8 cellular contexts compared by ENCODE assay signal in the genomic region with DNA sequence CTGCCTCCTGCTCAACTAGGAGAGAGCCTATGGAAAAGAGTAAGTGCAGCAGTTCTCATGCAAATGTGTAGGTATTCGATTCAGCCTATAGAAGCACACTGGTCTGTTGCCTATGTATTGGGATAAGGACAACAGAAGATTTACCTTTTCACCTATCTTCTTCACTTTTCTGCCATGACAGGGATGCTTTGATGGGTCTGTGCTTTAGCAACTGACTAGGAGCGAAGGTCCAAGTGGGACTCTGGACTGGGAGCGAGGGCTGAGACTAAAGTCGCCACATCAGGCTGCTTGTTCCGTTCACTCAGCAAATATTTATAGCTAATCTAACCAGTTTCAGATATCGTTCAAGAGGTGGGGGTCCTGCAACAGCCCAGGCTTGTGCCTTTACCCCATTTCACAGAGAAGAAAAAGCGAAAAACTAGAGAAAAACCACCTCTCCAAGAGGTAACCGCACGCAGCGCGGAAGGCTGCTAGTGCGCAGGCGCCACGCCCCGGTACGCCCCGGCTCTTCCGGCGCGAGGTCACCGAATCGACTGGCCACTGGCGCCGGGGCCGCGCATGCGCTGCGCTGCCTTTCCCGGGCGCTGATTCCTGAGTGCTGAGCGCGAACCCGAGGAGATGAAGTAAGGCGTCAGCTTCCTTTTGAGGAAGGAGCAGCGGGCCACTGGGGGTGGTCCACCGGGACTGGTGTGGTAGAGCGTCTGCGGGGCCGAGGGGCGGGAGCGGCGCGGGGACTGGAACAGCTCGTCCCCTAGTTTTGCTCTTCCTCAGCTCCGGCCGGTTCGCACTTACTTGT. TPM values are rescaled to one million over a fixed set of nuclear protein-coding genes. Genes with fewer than 3 reads are reported as not detected.
A peak's percentile ranks its signal among the peaks of the same experiment; 100 is the strongest.
DNase-seq lines count a peak whose midpoint lies in the region; ATAC-seq and TF ChIP-seq lines count a peak whose summit lies in the region.

A gene with protein sequence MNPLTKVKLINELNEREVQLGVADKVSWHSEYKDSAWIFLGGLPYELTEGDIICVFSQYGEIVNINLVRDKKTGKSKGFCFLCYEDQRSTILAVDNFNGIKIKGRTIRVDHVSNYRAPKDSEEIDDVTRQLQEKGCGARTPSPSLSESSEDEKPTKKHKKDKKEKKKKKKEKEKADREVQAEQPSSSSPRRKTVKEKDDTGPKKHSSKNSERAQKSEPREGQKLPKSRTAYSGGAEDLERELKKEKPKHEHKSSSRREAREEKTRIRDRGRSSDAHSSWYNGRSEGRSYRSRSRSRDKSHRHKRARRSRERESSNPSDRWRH (plus strand): TSS at position 573 of the 796 bp plus-strand sequence. CDS start 46 bp downstream, at position 619.

- intact Hi-C loops in T-helper 2 cell treated with Interferon-gamma antibody and Interleukin-4, amounts not matched to agents 100 ng/mL and 5 ng/mL, for 36 hours (cut with micrococcal nuclease): loop anchor here (1.0 to 5.0 kb wide), 4 partner anchors 62 to 1411 kb away; a partner anchor contains a TSS
- intact Hi-C loops in aorta (cut with DNase I): no loop called here

- H3K27ac ChIP-seq in right atrium auricular region (peak within 1 kb of the TSS; percentile 75 to 76), aorta (ENCODE audit: low read depth in 1 of 2, low read length in 2 of 2) (peak within 1 kb of the TSS; percentile 11 to 73)

- no peaks in the 10 kb centered on the region for H3K27me3 ChIP-seq in right atrium auricular region
- H3K27me3 ChIP-seq in aorta (ENCODE audit: control insufficient read depth in 1 of 2, insufficient read depth in 2 of 2, low read length in 1 of 2): no peaks in the 10 kb centered on the region

- no peaks in the 10 kb centered on the region for H3K36me3 ChIP-seq in right atrium auricular region
- no peaks in the 10 kb centered on the region for H3K36me3 ChIP-seq in aorta (ENCODE audit: control insufficient read depth in 1 of 2, insufficient read depth in 2 of 2, low read length in 1 of 2)

- DNase-seq in NCI-H1436 treated with DMSO at 0.1 percent for 48 hours (lab: John Stamatoyannopoulos, UW): peak; percentile 37
- DNase-seq in anterior cingulate cortex (lab: John Stamatoyannopoulos, UW): peak in 57 of 58 donors; percentile 1 to 79 (median 54)
- DNase-seq in right atrium auricular region (ENCODE audit: low spot score): peak; percentile 63
- DNase-seq in putamen (ENCODE audit: low spot score): peak; percentile 79
- peak; percentile 83 to 90 for DNase-seq in aorta

- TF ChIP-seq CTCF in right atrium auricular region (IDR thresholded peaks at IDR 0.05): no peak

- ATAC-seq in GM18498 (IDR thresholded peaks at IDR 0.05; ENCODE audit: unreplicated experiment) (peak; percentile 97), HG02852 (IDR thresholded peaks at IDR 0.05; ENCODE audit: unreplicated experiment) (peak; percentile 95), aorta (ENCODE audit: low FRiP score) (peak; percentile 93)

- H3K9me3 ChIP-seq in right atrium auricular region (no peaks in the 10 kb centered on the region), aorta (ENCODE audit: control insufficient read depth, low read length) (no peaks in the 10 kb centered on the region)

- peak within 1 kb of the TSS; percentile 67 to 74 for H3K4me3 ChIP-seq in right atrium auricular region
- H3K4me3 ChIP-seq in aorta (ENCODE audit: low read length in 2 of 2): peak within 1 kb of the TSS; percentile 58 to 76

- H3K4me1 ChIP-seq in right atrium auricular region (no peaks in the 10 kb centered on the region), aorta (ENCODE audit: control insufficient read depth in 1 of 2, insufficient read depth in 2 of 2, low read length in 2 of 2) (no peaks in the 10 kb centered on the region)

- WGBS in aorta, 2 donors: 1 to 33% methylated on average over 47 of the region's 47 CpGs

RNA-seq across cellular contexts. Expression of the gene that starts here (rescaled TPM):
- 22.6 and 23.5 TPM in 2 replicates for total RNA-seq in T-helper 2 cell treated with Interferon-gamma antibody and Interleukin-4, amounts not matched to agents 100 ng/mL and 5 ng/mL, for 36 hours
- total RNA-seq in right atrium auricular region: 10 to 100 TPM in 1 of 2 donors, 1 to 10 TPM in 1; 8.0 to 15.8 TPM
- total RNA-seq in aorta: 10 to 100 TPM; 18.5 to 19.4 TPM
- 10 to 100 TPM; 22.3 to 50.3 TPM for polyA plus RNA-seq in aorta

Comparison
In these comparisons a context has a peak if more than half of its experiments do, and no peak if none do; other contexts are left out.
1. Peak in every context shown above with its lines: DNase-seq, ATAC-seq, H3K4me3 ChIP-seq and H3K27ac ChIP-seq.